38 cellular contexts compared by ENCODE assay signal in the genomic region with DNA sequence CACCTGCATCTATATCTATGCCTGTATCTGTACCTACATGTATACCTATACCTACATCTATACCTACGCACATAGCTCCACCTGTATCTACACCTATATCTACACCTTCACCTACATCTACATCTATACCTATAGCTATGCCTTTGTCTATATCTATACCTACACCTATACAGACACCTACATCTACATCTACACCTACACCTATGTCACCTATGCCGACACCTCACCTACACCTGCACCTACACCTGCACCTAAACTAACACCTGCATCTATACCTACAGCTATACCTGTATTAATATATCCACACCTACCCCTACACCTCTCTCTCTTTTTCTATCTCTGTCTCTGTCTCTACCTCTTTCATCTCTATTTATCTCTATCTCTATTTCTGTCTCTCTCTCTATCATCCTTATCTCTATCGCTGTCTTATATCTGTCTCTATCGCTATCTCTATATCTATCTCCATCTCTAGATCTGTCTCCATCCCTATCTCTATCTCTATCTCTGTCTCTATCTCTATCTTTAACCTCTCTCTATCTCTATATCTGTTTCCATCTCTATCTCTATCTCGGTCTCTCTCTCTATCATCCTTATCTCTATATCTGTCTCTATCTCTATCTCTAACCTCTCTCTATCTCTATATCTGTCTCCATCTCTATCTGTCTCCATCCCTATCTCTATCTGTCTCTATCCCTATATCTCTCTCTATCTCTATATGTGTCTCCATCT. TPM values are rescaled to one million over a fixed set of nuclear protein-coding genes. Genes with fewer than 3 reads are reported as not detected.
"Had no signal": no experiment of that assay in that cellular context is flagged by ENCODE, and none has a peak within 500 bp of the region (broad histone marks: within the 10 kb centered on the region; RNA-seq: fewer than 3 reads in every experiment).

No MANE protein-coding gene starts in this region.

- H3K9me3 Mint-ChIP-seq: activated CD4-positive, alpha-beta memory T cell treated with anti-CD3 and anti-CD28 coated beads for 36 hours; activated CD4-positive, alpha-beta T cell treated with anti-CD3 and anti-CD28 coated beads, Interleukin-2, amount 10 ng/mL, durations not matched to agents 7 days and 5 days; activated naive CD4-positive, alpha-beta T cell treated with anti-CD3 and anti-CD28 coated beads for 36 hours; activated naive CD4-positive, alpha-beta T cell treated with anti-CD3 and anti-CD28 coated beads, Interleukin-2, amount 50 U/mL, for 72 hours; activated naive CD8-positive, alpha-beta T cell treated with anti-CD3 and anti-CD28 coated beads for 36 hours; activated T-cell treated with anti-CD3 and anti-CD28 coated beads, Interleukin-2, amount 50 U/mL, for 4 hours; activated T-cell treated with anti-CD3 and anti-CD28 coated beads, Interleukin-2, amount 50 U/mL, for 72 hours; activated T-helper 1 cell treated with anti-CD3 and anti-CD28 coated beads, Interleukin-12 subunit alpha, Interleukin-12 subunit beta, Interleukin-2, Interleukin-4 antibody, amounts not matched to agents 30 ng/mL and 10 ng/mL and 1 ng/mL, durations not matched to agents 14 hours and 24 hours and 36 hours; activated T-helper 17 cell treated with anti-CD3 and anti-CD28 coated beads, Interleukin-2, amount 50 U/mL, for 72 hours; T-helper 1 cell treated with Interleukin-12 subunit alpha and Interleukin-12 subunit beta and Interleukin-4 antibody, amounts not matched to agents 30 μg/mL and 1 μg/mL, for 36 hours; T-helper 2 cell treated with Interferon-gamma antibody and Interleukin-4, amounts not matched to agents 5 μg/mL and 100 μg/mL, for 36 hours had no signal

- H3K4me3 Mint-ChIP-seq: activated CD4-positive, alpha-beta memory T cell treated with anti-CD3 and anti-CD28 coated beads for 36 hours; activated CD4-positive, alpha-beta T cell treated with anti-CD3 and anti-CD28 coated beads for 36 hours; activated CD4-positive, alpha-beta T cell treated with anti-CD3 and anti-CD28 coated beads, Interleukin-2, amount 10 ng/mL, durations not matched to agents 7 days and 5 days; activated naive CD4-positive, alpha-beta T cell treated with anti-CD3 and anti-CD28 coated beads for 36 hours; activated naive CD8-positive, alpha-beta T cell treated with anti-CD3 and anti-CD28 coated beads for 36 hours; activated T-cell treated with anti-CD3 and anti-CD28 coated beads, Interleukin-2, amount 50 U/mL, for 4 hours; activated T-cell treated with anti-CD3 and anti-CD28 coated beads, Interleukin-2, amount 50 U/mL, for 72 hours; activated T-helper 1 cell treated with anti-CD3 and anti-CD28 coated beads, Interleukin-12 subunit alpha, Interleukin-12 subunit beta, Interleukin-2, Interleukin-4 antibody, amounts not matched to agents 30 ng/mL and 10 ng/mL and 1 ng/mL, durations not matched to agents 14 hours and 24 hours and 36 hours; activated T-helper 17 cell treated with anti-CD3 and anti-CD28 coated beads, Interleukin-2, amount 50 U/mL, for 72 hours; T-helper 1 cell treated with Interleukin-12 subunit alpha and Interleukin-12 subunit beta and Interleukin-4 antibody, amounts not matched to agents 30 μg/mL and 1 μg/mL, for 36 hours; T-helper 2 cell treated with Interferon-gamma antibody and Interleukin-4, amounts not matched to agents 5 μg/mL and 100 μg/mL, for 36 hours had no signal

- H3K36me3 Mint-ChIP-seq: activated CD4-positive, alpha-beta memory T cell treated with anti-CD3 and anti-CD28 coated beads for 36 hours; activated naive CD4-positive, alpha-beta T cell treated with anti-CD3 and anti-CD28 coated beads, Interleukin-2, amount 50 U/mL, for 72 hours; activated naive CD8-positive, alpha-beta T cell treated with anti-CD3 and anti-CD28 coated beads for 36 hours had no signal

- H3K27ac ChIP-seq: adrenal gland, body of pancreas, brain microvascular endothelial cell, breast epithelium, VCaP had no signal

- H3K36me3 ChIP-seq: adrenal gland, brain microvascular endothelial cell, breast epithelium had no signal

- H3K27me3 ChIP-seq: adrenal gland, body of pancreas had no signal

- H3K4me1 Mint-ChIP-seq: activated CD4-positive, alpha-beta T cell treated with anti-CD3 and anti-CD28 coated beads for 36 hours; activated CD4-positive, alpha-beta T cell treated with anti-CD3 and anti-CD28 coated beads, Interleukin-2, amount 10 ng/mL, durations not matched to agents 7 days and 5 days; activated naive CD8-positive, alpha-beta T cell treated with anti-CD3 and anti-CD28 coated beads for 36 hours; activated T-helper 17 cell treated with anti-CD3 and anti-CD28 coated beads, Interleukin-2, amount 50 U/mL, for 72 hours had no signal

- FAIRE-seq: astrocyte, TTC549 had no signal

- H3K4me1 ChIP-seq: adrenal gland, body of pancreas, breast epithelium had no signal

- H3K9me3 ChIP-seq: adrenal gland, body of pancreas, breast epithelium had no signal

- ATAC-seq: activated CD4-positive, alpha-beta T cell treated with anti-CD3 and anti-CD28 coated beads for 36 hours; activated CD4-positive, CD25-positive, alpha-beta regulatory T cell treated with anti-CD3 and anti-CD28 coated beads, Interleukin-2, amount 50 U/mL, for 24 hours; activated naive CD4-positive, alpha-beta T cell treated with anti-CD3 and anti-CD28 coated beads, Interleukin-2, amount 50 U/mL, for 72 hours; activated T-cell treated with anti-CD3 and anti-CD28 coated beads, Interleukin-2, amount 50 U/mL, for 4 hours; activated T-cell treated with anti-CD3 and anti-CD28 coated beads, Interleukin-2, amount 50 U/mL, for 72 hours; activated T-helper 17 cell treated with anti-CD3 and anti-CD28 coated beads, Interleukin-2, amount 50 U/mL, for 72 hours; body of pancreas had no signal

- H3K4me3 ChIP-seq: adrenal gland, body of pancreas, breast epithelium had no signal

- H3K27ac Mint-ChIP-seq: activated CD4-positive, alpha-beta memory T cell treated with anti-CD3 and anti-CD28 coated beads for 36 hours; activated CD4-positive, alpha-beta T cell treated with anti-CD3 and anti-CD28 coated beads for 36 hours; activated CD4-positive, alpha-beta T cell treated with anti-CD3 and anti-CD28 coated beads, Interleukin-2, amount 10 ng/mL, durations not matched to agents 7 days and 5 days; activated naive CD4-positive, alpha-beta T cell treated with anti-CD3 and anti-CD28 coated beads for 36 hours; activated naive CD4-positive, alpha-beta T cell treated with anti-CD3 and anti-CD28 coated beads, Interleukin-2, amount 50 U/mL, for 72 hours; activated naive CD8-positive, alpha-beta T cell treated with anti-CD3 and anti-CD28 coated beads for 36 hours; activated T-cell treated with anti-CD3 and anti-CD28 coated beads, Interleukin-2, amount 50 U/mL, for 72 hours; activated T-helper 1 cell treated with anti-CD3 and anti-CD28 coated beads, Interleukin-12 subunit alpha, Interleukin-12 subunit beta, Interleukin-2, Interleukin-4 antibody, amounts not matched to agents 30 ng/mL and 10 ng/mL and 1 ng/mL, durations not matched to agents 14 hours and 24 hours and 36 hours; activated T-helper 17 cell treated with anti-CD3 and anti-CD28 coated beads, Interleukin-2, amount 50 U/mL, for 72 hours; T-helper 1 cell treated with Interleukin-12 subunit alpha and Interleukin-12 subunit beta and Interleukin-4 antibody, amounts not matched to agents 30 μg/mL and 1 μg/mL, for 36 hours; T-helper 2 cell treated with Interferon-gamma antibody and Interleukin-4, amounts not matched to agents 5 μg/mL and 100 μg/mL, for 36 hours had no signal

- DNase-seq: activated CD4-positive, alpha-beta memory T cell treated with anti-CD3 and anti-CD28 coated beads for 36 hours; activated CD4-positive, alpha-beta T cell treated with anti-CD3 and anti-CD28 coated beads for 1 hour; activated CD4-positive, alpha-beta T cell treated with anti-CD3 and anti-CD28 coated beads for 36 hours; activated CD4-positive, alpha-beta T cell treated with anti-CD3 and anti-CD28 coated beads for 48 hours; activated CD4-positive, alpha-beta T cell treated with anti-CD3 and anti-CD28 coated beads, Interleukin-2, amount 10 ng/mL, durations not matched to agents 7 days and 5 days; activated CD4-positive, alpha-beta T cell treated with anti-CD3 and anti-CD28 coated beads, Interleukin-2, amount 50 U/mL, for 4 hours; activated CD4-positive, CD25-positive, alpha-beta regulatory T cell; activated CD8-positive, alpha-beta memory T cell treated with anti-CD3 and anti-CD28 coated beads, Interleukin-2, amount 50 U/mL, for 4 hours; activated effector memory CD4-positive, alpha-beta T cell treated with anti-CD3 and anti-CD28 coated beads, Interleukin-2, amount 50 U/mL, for 16 hours; activated gamma-delta T cell treated with Interleukin-2 at 50 U/mL for 16 hours; activated naive CD4-positive, alpha-beta T cell; activated naive CD4-positive, alpha-beta T cell treated with anti-CD3 and anti-CD28 coated beads for 36 hours; activated naive CD4-positive, alpha-beta T cell treated with anti-CD3 and anti-CD28 coated beads, Interleukin-2, amount 50 U/mL, for 16 hours; activated naive CD8-positive, alpha-beta T cell treated with anti-CD3 and anti-CD28 coated beads for 36 hours; activated T-cell treated with anti-CD3 and anti-CD28 coated beads for 4 hours; activated T-cell treated with anti-CD3 and anti-CD28 coated beads, Interleukin-2, amount 50 U/mL, for 1 hour; activated T-cell treated with anti-CD3 and anti-CD28 coated beads, Interleukin-2, amount 50 U/mL, for 4 hours; activated T-cell treated with anti-CD3 and anti-CD28 coated beads, Interleukin-2, amount 50 U/mL, for 72 hours; adrenal gland; amniotic stem cell; aorta; body of pancreas; brain microvascular endothelial cell; central memory CD4-positive, alpha-beta T cell; T-helper 1 cell; T-helper 2 cell; T-helper 9 cell had no signal

RNA-seq across cellular contexts. Expression of gene IRX4, which starts 37.9 kb away (rescaled TPM):
- total RNA-seq: activated CD4-positive, alpha-beta memory T cell treated with anti-CD3 and anti-CD28 coated beads for 36 hours; activated CD4-positive, alpha-beta T cell treated with anti-CD3 and anti-CD28 coated beads for 36 hours; activated CD4-positive, alpha-beta T cell treated with anti-CD3 and anti-CD28 coated beads, Interleukin-2, amount 10 ng/mL, durations not matched to agents 7 days and 5 days; activated CD8-positive, alpha-beta memory T cell treated with anti-CD3 and anti-CD28 coated beads for 36 hours; activated naive CD4-positive, alpha-beta T cell treated with anti-CD3 and anti-CD28 coated beads for 36 hours; activated naive CD4-positive, alpha-beta T cell treated with anti-CD3 and anti-CD28 coated beads, Interleukin-2, amount 50 U/mL, for 72 hours; activated naive CD8-positive, alpha-beta T cell treated with anti-CD3 and anti-CD28 coated beads for 36 hours; activated T-cell treated with anti-CD3 and anti-CD28 coated beads, Interleukin-2, amount 50 U/mL, for 4 hours; activated T-cell treated with anti-CD3 and anti-CD28 coated beads, Interleukin-2, amount 50 U/mL, for 72 hours; activated T-helper 1 cell treated with anti-CD3 and anti-CD28 coated beads, Interleukin-12 subunit alpha, Interleukin-12 subunit beta, Interleukin-2, Interleukin-4 antibody, amounts not matched to agents 30 ng/mL and 10 ng/mL and 1 ng/mL, durations not matched to agents 14 hours and 24 hours and 36 hours; activated T-helper 17 cell treated with anti-CD3 and anti-CD28 coated beads, Interleukin-2, amount 50 U/mL, for 72 hours; adrenal gland; aorta; body of pancreas had no signal
- polyA plus RNA-seq: aorta had no signal
